Comparison of ENCODE assay signal across 14 cellular contexts in genomic region chr20:41279546-41280225, GRCh38. TPM values are rescaled to one million over a fixed set of nuclear protein-coding genes. Genes with fewer than 3 reads are reported as not detected.
DNase-seq lines count a peak whose midpoint lies in the region; ATAC-seq and TF ChIP-seq lines count a peak whose summit lies in the region.
"Had no signal": no experiment of that assay in that cellular context is flagged by ENCODE, and none has a peak within 500 bp of the region (broad histone marks: within the 10 kb centered on the region; RNA-seq: fewer than 3 reads in every experiment).

No MANE protein-coding gene starts in this region.

- no peak for TF ChIP-seq POLR2A in heart left ventricle (IDR thresholded peaks at IDR 0.05)

- peaks cover 0 to 42% (median 19%) of the 10 kb centered on the region in 12 donors for H3K4me1 ChIP-seq in heart left ventricle
- peaks cover 13% of the 10 kb centered on the region for H3K4me1 ChIP-seq in upper lobe of right lung

- H3K9me3 ChIP-seq in heart left ventricle = no peaks in the 10 kb centered on the region
- no peaks in the 10 kb centered on the region for H3K9me3 ChIP-seq in upper lobe of right lung
- H3K9me3 ChIP-seq: stomach had no signal

- intact Hi-C loops in heart left ventricle (cut with DNase I) (loop anchor here in 1 of 10 donors (5.0 kb wide), 1 partner anchor 33 kb away; no protein-coding TSS in a partner anchor), Right ventricle myocardium inferior (cut with DNase I) (no loop called here), upper lobe of right lung (cut with DNase I) (no loop called here)

- H3K27me3 ChIP-seq in heart left ventricle (no peaks in the 10 kb centered on the region), upper lobe of right lung (no peaks in the 10 kb centered on the region)
- H3K27me3 ChIP-seq: stomach had no signal

- H3K36me3 ChIP-seq in heart left ventricle (no peaks in the 10 kb centered on the region), upper lobe of right lung (no peaks in the 10 kb centered on the region)
- H3K36me3 ChIP-seq: stomach had no signal

- DNase-seq in heart left ventricle (no peak), Right ventricle myocardium inferior (ENCODE audit: missing footprints) (no peak), left lobe of liver (ENCODE audit: low spot score) (no peak), upper lobe of right lung (no peak), MV-4-11 (lab: John Stamatoyannopoulos, UW) (no peak), hippocampal formation (lab: John Stamatoyannopoulos, UW) (no peak)
- DNase-seq: activated B cell treated with CpG ODN at 0.5 μM for 24 hours, glutamatergic neuron, left cardiac atrium, NCI-H510A, stomach had no signal

- TF ChIP-seq CTCF in heart left ventricle (IDR thresholded peaks at IDR 0.05) (no peak), upper lobe of right lung (IDR thresholded peaks at IDR 0.05) (no peak)

- peak overlapping the region in 7 of 12 donors; percentile 3 to 50 (median 36) for H3K27ac ChIP-seq in heart left ventricle
- H3K27ac ChIP-seq in upper lobe of right lung = no peak overlapping the region

- ATAC-seq in heart left ventricle = peak in 1 of 4 donors; percentile 67
- no peak for ATAC-seq in Right ventricle myocardium inferior
- peak; percentile 49 for ATAC-seq in HG03354 (IDR thresholded peaks at IDR 0.05; ENCODE audit: poor library complexity, severe bottlenecking, unreplicated experiment)
- peak; percentile 31 for ATAC-seq in left lobe of liver
- ATAC-seq in upper lobe of right lung = peak; percentile 76
- no peak for ATAC-seq in HG03196 (IDR thresholded peaks at IDR 0.05; ENCODE audit: unreplicated experiment)
- ATAC-seq: left cardiac atrium, Panc1 had no signal

- WGBS in heart left ventricle, 4 donors = 47 to 62% (median 50%) methylated on average over 3 of the region's 3 CpGs

- H3K4me3 ChIP-seq in heart left ventricle (no peak overlapping the region), upper lobe of right lung (no peak overlapping the region)
- H3K4me3 ChIP-seq: stomach had no signal

RNA-seq across cellular contexts. Expression of gene ZHX3, which starts 37.8 kb away (rescaled TPM):
- total RNA-seq in heart left ventricle (10 to 100 TPM; 26.3 to 43.9 (median 33.1) TPM), Right ventricle myocardium inferior (34.5 TPM), left lobe of liver (51.4 TPM), upper lobe of right lung (45.3 TPM)
- polyA plus RNA-seq in heart left ventricle = 10 to 100 TPM; 10.9 to 17.2 TPM

Comparison
In these comparisons a context has a peak if more than half of its experiments do, and no peak if none do; other contexts are left out.
1. ATAC-seq: peak in HG03354 (single experiment), left lobe of liver (single experiment) and upper lobe of right lung (single experiment); none in Right ventricle myocardium inferior (single experiment) and HG03196 (single experiment).